In genomic region chr14:64720190-64720589, GRCh38 we compare ENCODE assay signal across 8 cellular contexts. TPM values are rescaled to one million over a fixed set of nuclear protein-coding genes. Genes with fewer than 3 reads are reported as not detected.
A peak's percentile ranks its signal among the peaks of the same experiment; 100 is the strongest.
DNase-seq lines count a peak whose midpoint lies in the region; ATAC-seq, FAIRE-seq and TF ChIP-seq lines count a peak whose summit lies in the region.

No MANE protein-coding gene starts in this region.

- H3K27ac ChIP-seq in left lung: peak overlapping the region in 1 of 2 donors; percentile 48

- ATAC-seq in left lung (peak; percentile 64), HG03025 (IDR thresholded peaks at IDR 0.05; ENCODE audit: low FRiP score, unreplicated experiment) (no peak), HG03159 (IDR thresholded peaks at IDR 0.05; ENCODE audit: unreplicated experiment) (no peak)

- FAIRE-seq in urothelium cell line (lab: Jason Lieb, UNC): peak; percentile 94

- H3K36me3 ChIP-seq in left lung (no peaks in the 10 kb centered on the region), H7 (replicated peaks; ENCODE audit: control insufficient read depth, insufficient read depth, low read length) (no peaks in the 10 kb centered on the region; the same call in 1 of the 2 replicates)

- H3K9me3 ChIP-seq in left lung: no peaks in the 10 kb centered on the region

- no peak overlapping the region for H3K4me3 ChIP-seq in left lung
- no peak overlapping the region for H3K4me3 ChIP-seq in H7 (ENCODE audit: insufficient read depth, low read depth, low read length)

- no peaks in the 10 kb centered on the region for H3K27me3 ChIP-seq in left lung
- H3K27me3 ChIP-seq in H7 (ENCODE audit: control insufficient read depth, insufficient read depth, low read length): no peaks in the 10 kb centered on the region

- intact Hi-C loops in left lung (cut with DNase I): no loop called here

- H3K4me1 ChIP-seq in left lung: peaks cover 30 to 83% of the 10 kb centered on the region in 2 donors

- no peak for TF ChIP-seq CTCF in left lung (IDR thresholded peaks at IDR 0.05)

- peak; percentile 61 for DNase-seq in activated effector memory CD4-positive, alpha-beta T cell treated with anti-CD3 and anti-CD28 coated beads, Interleukin-2, amount 50 U/mL, for 16 hours
- no peak for DNase-seq in activated effector memory CD4-positive, alpha-beta T cell treated with Interleukin-2 at 50 U/mL for 16 hours
- DNase-seq in amniotic epithelial cell (ENCODE audit: low read depth): peak; percentile 71
- peak in 1 of 2 donors; percentile 38 for DNase-seq in left lung
- DNase-seq in urothelium cell line (ENCODE audit: low spot score): peak; percentile 96
- no peak for DNase-seq in H7

RNA-seq across cellular contexts. Expression of gene PLEKHG3, which starts 16.0 kb away (rescaled TPM):
- 10 to 100 TPM; 31.9 to 34.3 TPM for total RNA-seq in left lung
- total RNA-seq in H7 (2014; rRNA removed; shearing (Covaris generic)): 36.7 and 47.0 TPM in 2 replicates

Comparison
In these comparisons a context has a peak if more than half of its experiments do, and no peak if none do; other contexts are left out.
1. DNase-seq: peak in activated effector memory CD4-positive, alpha-beta T cell treated with anti-CD3 and anti-CD28 coated beads, Interleukin-2, amount 50 U/mL, for 16 hours (single experiment), amniotic epithelial cell (single experiment) and urothelium cell line (single experiment); none in activated effector memory CD4-positive, alpha-beta T cell treated with Interleukin-2 at 50 U/mL for 16 hours (single experiment) and H7 (single experiment).